Comparison of ENCODE assay signal across 8 cellular contexts in the genomic region with DNA sequence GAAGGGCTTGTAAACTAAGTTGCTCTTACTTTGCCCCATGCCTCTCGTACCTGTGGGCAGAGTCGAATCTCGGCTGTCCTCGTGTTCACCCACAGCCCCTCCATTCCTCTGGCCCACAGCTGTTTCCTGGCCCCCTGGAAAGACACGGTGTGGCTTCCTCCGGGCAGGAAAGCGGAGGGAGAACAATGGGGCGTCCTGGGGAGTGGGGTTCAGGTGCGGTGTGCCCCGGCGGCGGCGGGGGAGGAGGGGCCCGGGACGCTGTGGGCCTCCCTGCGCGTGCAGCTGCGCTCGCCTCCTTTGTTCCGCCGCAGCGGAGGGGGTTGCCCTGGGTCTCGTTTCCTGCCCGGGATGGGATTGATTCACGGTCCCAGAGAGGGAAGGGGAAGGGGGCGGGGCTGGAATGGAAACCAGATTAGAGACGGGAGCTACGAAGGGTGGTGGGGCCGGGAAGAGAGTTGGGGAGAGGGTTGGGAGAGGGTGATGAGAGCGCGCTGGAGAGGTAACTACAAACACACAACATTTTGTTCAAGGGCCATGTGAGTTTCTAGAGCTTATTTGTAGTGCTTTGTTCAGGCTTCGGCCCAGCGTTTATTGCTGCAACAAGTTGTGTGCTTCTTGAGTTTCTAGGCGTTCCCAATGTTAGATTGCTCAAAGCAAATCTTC. TPM values are rescaled to one million over a fixed set of nuclear protein-coding genes. Genes with fewer than 3 reads are reported as not detected.
DNase-seq lines count a peak whose midpoint lies in the region; ATAC-seq and TF ChIP-seq lines count a peak whose summit lies in the region.

No MANE protein-coding gene starts in this region.

- H3K27ac ChIP-seq in HCT116 (ENCODE audit: low read depth, low read length), result peak overlapping the region; percentile 76

- peaks cover 4% of the 10 kb centered on the region for H3K4me1 Mint-ChIP-seq in activated T-helper 17 cell treated with anti-CD3 and anti-CD28 coated beads, Interleukin-2, amount 50 U/mL, for 72 hours
- peaks cover 55% of the 10 kb centered on the region for H3K4me1 Mint-ChIP-seq in osteocyte (ENCODE audit: unreplicated experiment)

- intact Hi-C loops in HCT116 (cut with micrococcal nuclease), result loop anchor here (1.0 to 2.0 kb wide), 2 partner anchors 241 to 255 kb away; no protein-coding TSS in a partner anchor
- intact Hi-C loops in Right ventricle myocardium inferior (cut with DNase I), result loop anchor here (5.0 kb wide), 2 partner anchors 51 to 131 kb away; no protein-coding TSS in a partner anchor

- no peak overlapping the region for H3K27ac Mint-ChIP-seq in activated T-helper 17 cell treated with anti-CD3 and anti-CD28 coated beads, Interleukin-2, amount 50 U/mL, for 72 hours
- H3K27ac Mint-ChIP-seq in osteocyte (ENCODE audit: unreplicated experiment), result peak overlapping the region; percentile 95

- peaks cover 5% of the 10 kb centered on the region for H3K36me3 Mint-ChIP-seq in activated T-helper 17 cell treated with anti-CD3 and anti-CD28 coated beads, Interleukin-2, amount 50 U/mL, for 72 hours (ENCODE audit: low read depth)
- H3K36me3 Mint-ChIP-seq in osteocyte (ENCODE audit: unreplicated experiment), result peaks cover 2% of the 10 kb centered on the region

- H3K27me3 Mint-ChIP-seq in activated T-helper 17 cell treated with anti-CD3 and anti-CD28 coated beads, Interleukin-2, amount 50 U/mL, for 72 hours, result peaks cover 19% of the 10 kb centered on the region
- H3K27me3 Mint-ChIP-seq in osteocyte (ENCODE audit: unreplicated experiment), result no peaks in the 10 kb centered on the region

- CTCF ChIA-PET in HCT116 (lab: Charles Lee), result no interaction called here

- H3K36me3 ChIP-seq in HCT116 (ENCODE audit: control insufficient read depth in 1 of 2, insufficient read depth in 2 of 2, low read length in 2 of 2), result no peaks in the 10 kb centered on the region

- peak overlapping the region; percentile 15 for H2AFZ ChIP-seq in HCT116 (ENCODE audit: low read depth, low read length, poor library complexity, severe bottlenecking)

- TF ChIP-seq CTCF in HCT116 (IDR thresholded peaks at IDR 0.05 in 2 of 3, conservative IDR thresholded peaks at IDR 0.05 in 1 of 3; ENCODE audit: borderline replicate concordance in 1 of 3, insufficient read depth in 1 of 3, low read depth in 2 of 3, low read length in 2 of 3) (no peak), osteocyte (IDR thresholded peaks at IDR 0.05) (no peak)

- no TSS peak for BruUV-seq in HCT116 (replicated peaks; lab: Mats Ljungman, UMichigan)

- DNase-seq in COR-L47 (lab: John Stamatoyannopoulos, UW), result peak; percentile 45
- DNase-seq in HCT116 (ENCODE audit: low read depth, low spot score), result peak; percentile 19
- DNase-seq in NCI-H510A (lab: John Stamatoyannopoulos, UW), result peak; percentile 65
- peak; percentile 77 for DNase-seq in Right ventricle myocardium inferior (ENCODE audit: missing footprints)
- peak; percentile 87 for DNase-seq in osteocyte (ENCODE audit: extremely low spot score, unreplicated experiment)
- DNase-seq in epidermal melanocyte (ENCODE audit: insufficient read length, low spot score), result no peak
- DNase-seq in NCI-H1048 (lab: John Stamatoyannopoulos, UW), result no peak

- H3K9me3 ChIP-seq in HCT116 (ENCODE audit: control insufficient read depth in 1 of 2, insufficient read depth in 1 of 2, low read depth in 1 of 2, low read length in 2 of 2), result peaks cover 0 to 9% of the 10 kb centered on the region in 2 experiments; a peak in 1 of 4 replicates

- no peaks in the 10 kb centered on the region for H3K27me3 ChIP-seq in HCT116 (ENCODE audit: insufficient read depth, low read length)

- peaks cover 56% of the 10 kb centered on the region for H3K79me2 ChIP-seq in HCT116 (ENCODE audit: insufficient read depth, low read length)

- peak overlapping the region; percentile 82 for H3K4me3 Mint-ChIP-seq in activated T-helper 17 cell treated with anti-CD3 and anti-CD28 coated beads, Interleukin-2, amount 50 U/mL, for 72 hours
- peak overlapping the region; percentile 88 for H3K4me3 Mint-ChIP-seq in osteocyte (ENCODE audit: unreplicated experiment)

- H3K9me2 ChIP-seq in HCT116 (ENCODE audit: insufficient read depth), result no peaks in the 10 kb centered on the region

- POLR2A ChIA-PET in HCT116 (lab: Charles Lee), result interaction anchor here (1.4 kb wide), 1 partner anchor 66 kb away, joined by 4 read pairs; no protein-coding TSS in a partner anchor

- H3K9me3 Mint-ChIP-seq in activated T-helper 17 cell treated with anti-CD3 and anti-CD28 coated beads, Interleukin-2, amount 50 U/mL, for 72 hours, result no peaks in the 10 kb centered on the region
- no peaks in the 10 kb centered on the region for H3K9me3 Mint-ChIP-seq in osteocyte (ENCODE audit: unreplicated experiment)

- ATAC-seq in HCT116 (peak; percentile 66), Right ventricle myocardium inferior (peak; percentile 61)
- peak; percentile 51 for ATAC-seq in activated T-helper 17 cell treated with anti-CD3 and anti-CD28 coated beads, Interleukin-2, amount 50 U/mL, for 72 hours (replicated peaks)

- TF ChIP-seq RAD21 in HCT116 (IDR thresholded peaks at IDR 0.05; ENCODE audit: low read depth), result no peak

- H3K4me1 ChIP-seq in HCT116 (ENCODE audit: control insufficient read depth in 1 of 2, insufficient read depth in 2 of 2, low read length in 2 of 2), result peaks cover 15 to 35% of the 10 kb centered on the region in 2 experiments; a peak in 3 of 4 replicates

- peak overlapping the region; percentile 91 for H3K4me2 ChIP-seq in HCT116 (ENCODE audit: low read length)

- H3K9ac ChIP-seq in HCT116 (ENCODE audit: low read length), result peak overlapping the region; percentile 83

- RAD21 ChIA-PET in HCT116 (lab: Charles Lee; ENCODE audit: low non-redundant PET in 1 of 2, low total read pairs in 2 of 2, uncharacterized antibody in 2 of 2, unreplicated experiment in 2 of 2), result no interaction called here

- H3K4me3 ChIP-seq in HCT116 (replicated peaks in 1 of 2; ENCODE audit: low read depth in 1 of 2, low read length in 2 of 2), result peak overlapping the region; percentile 71 to 81

- no peaks in the 10 kb centered on the region; the same call in 1 of the 2 replicates for H4K20me1 ChIP-seq in HCT116 (ENCODE audit: insufficient read depth)

- TF ChIP-seq POLR2A in HCT116 (IDR thresholded peaks at IDR 0.05; ENCODE audit: borderline replicate concordance, extremely low read depth, insufficient read depth, insufficient read length), result no peak

TF ChIP-seq in HCT116, 20 proteins besides CTCF, POLR2A, EP300 and RAD21:
- TF ChIP-seq ZBTB33 (IDR thresholded peaks at IDR 0.05; ENCODE audit: extremely low read depth, insufficient replicate concordance, low read length), result no peak
- no peak for TF ChIP-seq SRF (IDR thresholded peaks at IDR 0.05; ENCODE audit: low read depth)
- peak; percentile 26 for TF ChIP-seq ZFX (IDR thresholded peaks at IDR 0.05)
- TF ChIP-seq, protein P1, sequence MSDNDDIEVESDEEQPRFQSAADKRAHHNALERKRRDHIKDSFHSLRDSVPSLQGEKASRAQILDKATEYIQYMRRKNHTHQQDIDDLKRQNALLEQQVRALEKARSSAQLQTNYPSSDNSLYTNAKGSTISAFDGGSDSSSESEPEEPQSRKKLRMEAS (IDR thresholded peaks at IDR 0.05), result peak; percentile 49; the same call in 1 of the 2 replicates
- no peak for TF ChIP-seq EZH2phosphoT487 (IDR thresholded peaks at IDR 0.05; ENCODE audit: borderline replicate concordance)
- TF ChIP-seq JUND (IDR thresholded peaks at IDR 0.05), result no peak
- TF ChIP-seq TCF7L2 (IDR thresholded peaks at IDR 0.05; ENCODE audit: borderline replicate concordance, extremely low read depth, insufficient read depth, insufficient read length), result peak; percentile 97
- no peak for TF ChIP-seq CBX3 (IDR thresholded peaks at IDR 0.05; ENCODE audit: low read depth)
- TF ChIP-seq SIN3A (IDR thresholded peaks at IDR 0.05; ENCODE audit: low read depth), result peak; percentile 28
- TF ChIP-seq ZNF274 (IDR thresholded peaks at IDR 0.05; ENCODE audit: low read depth, low read length), result no peak
- no peak for TF ChIP-seq EZH2 (IDR thresholded peaks at IDR 0.05)
- no peak for TF ChIP-seq POLR2AphosphoS5 (IDR thresholded peaks at IDR 0.05; ENCODE audit: low read depth, low read length)
- no peak for TF ChIP-seq CEBPB (IDR thresholded peaks at IDR 0.05; ENCODE audit: low read depth)

RNA-seq across cellular contexts. Expression of gene MYO1B, which starts 0.8 kb away (rescaled TPM):
- total RNA-seq in HCT116 (2021; ENCODE audit: unreplicated experiment), result 51.7 TPM
- polyA plus RNA-seq in HCT116 (2012), result 13.5 and 16.7 TPM in 2 replicates
- 10 to 100 TPM in 1 of 2 donors, 1 to 10 TPM in 1; 2.4 to 28.5 TPM for total RNA-seq in activated T-helper 17 cell treated with anti-CD3 and anti-CD28 coated beads, Interleukin-2, amount 50 U/mL, for 72 hours
- total RNA-seq in Right ventricle myocardium inferior, result 18.9 TPM
- 83.9 and 91.1 TPM in 2 replicates for total RNA-seq in osteocyte

Comparison
In these comparisons a context has a peak if more than half of its experiments do, and no peak if none do; other contexts are left out.
1. DNase-seq: peak in COR-L47 (single experiment), HCT116 (single experiment), NCI-H510A (single experiment), Right ventricle myocardium inferior (single experiment) and osteocyte (single experiment); none in epidermal melanocyte (single experiment) and NCI-H1048 (single experiment).
2. Peak in every context shown above with its lines, with median percentiles within 50 percentile points of each other: ATAC-seq.